18 cellular contexts compared by ENCODE assay signal in the genomic region with DNA sequence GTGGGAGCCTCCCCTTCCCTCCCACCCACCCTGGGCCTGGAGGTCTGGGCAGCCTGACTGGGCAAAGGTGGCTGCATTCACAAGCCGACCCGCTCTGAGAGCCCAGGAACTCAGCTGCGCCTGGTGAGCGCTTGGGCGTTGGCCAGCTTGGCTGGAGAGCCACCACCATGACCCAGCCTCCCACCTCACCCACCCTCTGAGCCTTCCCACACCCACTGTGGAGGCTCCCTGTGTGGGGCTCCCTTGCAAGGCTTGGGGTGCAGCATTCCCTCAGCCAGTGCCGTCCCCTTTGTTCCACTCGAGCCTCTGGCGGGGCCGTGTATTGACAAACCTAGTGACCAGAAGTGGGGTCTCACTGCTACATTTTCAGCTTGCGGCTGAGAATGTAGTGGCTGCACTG. TPM values are rescaled to one million over a fixed set of nuclear protein-coding genes. Genes with fewer than 3 reads are reported as not detected.
DNase-seq lines count a peak whose midpoint lies in the region; ATAC-seq, FAIRE-seq and TF ChIP-seq lines count a peak whose summit lies in the region.
"Had no signal": no experiment of that assay in that cellular context is flagged by ENCODE, and none has a peak within 500 bp of the region (broad histone marks: within the 10 kb centered on the region; RNA-seq: fewer than 3 reads in every experiment).

No MANE protein-coding gene starts in this region.

- TF ChIP-seq CTCF in osteoblast (IDR thresholded peaks at IDR 0.05; ENCODE audit: extremely low read depth, low read depth, low read length): no peak

- H2AFZ ChIP-seq in osteoblast (ENCODE audit: low read length): no peak overlapping the region

- H3K79me2 ChIP-seq in osteoblast (ENCODE audit: insufficient read depth, low read length): peaks cover 73% of the 10 kb centered on the region

- H3K9me3 ChIP-seq in osteoblast (ENCODE audit: low read depth, low read length): no peaks in the 10 kb centered on the region
- H3K9me3 ChIP-seq: BE2C had no signal

- no peak for ATAC-seq in GM18517 (IDR thresholded peaks at IDR 0.05; ENCODE audit: unreplicated experiment)
- ATAC-seq: CD8-positive, alpha-beta T cell had no signal

- peaks cover 10% of the 10 kb centered on the region for H3K4me1 ChIP-seq in osteoblast (ENCODE audit: insufficient read depth, low read length)
- H3K4me1 ChIP-seq: BE2C had no signal

- H3K27ac ChIP-seq in angular gyrus (ENCODE audit: low read depth, low read length): peak overlapping the region; percentile 77
- peak overlapping the region; percentile 72 for H3K27ac ChIP-seq in epithelial cell of prostate
- peak overlapping the region; percentile 90 for H3K27ac ChIP-seq in osteoblast (ENCODE audit: low read depth, low read length)

- DNase-seq in GM12892 (ENCODE audit: insufficient read length) (no peak), epithelial cell of prostate (ENCODE audit: low read depth, low spot score) (no peak), osteoblast (ENCODE audit: insufficient read length, low spot score, missing footprints) (peak; percentile 67), DMS53 (lab: John Stamatoyannopoulos, UW) (no peak), GDM1 (lab: John Stamatoyannopoulos, UW) (no peak)
- DNase-seq: BE2C; CD8-positive, alpha-beta T cell; DMS 273 treated with DMSO at 0.1 percent for 48 hours; NCI-H1417; NCI-H1930; NCI-H2171; NCI-H446 treated with DMSO at 0.1 percent for 48 hours; NCI-H774; SHP77 had no signal

- H3K27me3 ChIP-seq in osteoblast (ENCODE audit: insufficient read depth, low read length): no peaks in the 10 kb centered on the region
- H3K27me3 ChIP-seq: BE2C had no signal

- H4K20me1 ChIP-seq in osteoblast (ENCODE audit: insufficient read depth, low read length): peaks cover 59% of the 10 kb centered on the region

- H3K36me3 ChIP-seq in osteoblast (ENCODE audit: insufficient read depth, low read length): peaks cover 93% of the 10 kb centered on the region

- peak; percentile 14; the same call in 1 of the 2 replicates for TF ChIP-seq POLR2A in GM12892 (IDR thresholded peaks at IDR 0.05; ENCODE audit: low read depth, low read length)

- no peak overlapping the region for H3K4me3 ChIP-seq in osteoblast (ENCODE audit: insufficient read depth, low read length)

- H3K4me2 ChIP-seq in osteoblast (ENCODE audit: insufficient read depth, low read length): no peak overlapping the region

- FAIRE-seq in GM12892 (lab: Jason Lieb, UNC): no peak
- FAIRE-seq: GM18507, GM19239 had no signal

RNA-seq across cellular contexts. Expression of a gene that starts 15.0 kb away (rescaled TPM):
- polyA plus RNA-seq in GM12892 (2012; ENCODE audit: missing spikeins): 33.5 TPM
- total RNA-seq in osteoblast: 34.0 and 36.5 TPM in 2 replicates

RNA-seq across cellular contexts. Expression of a gene that starts 31.7 kb away (rescaled TPM):
- polyA plus RNA-seq in GM12892 (2012; ENCODE audit: missing spikeins): 67.1 TPM
- total RNA-seq in osteoblast: 89.6 and 102 TPM in 2 replicates

RNA-seq across cellular contexts. Expression of a gene that starts 32.0 kb away (rescaled TPM):
- 171 TPM for polyA plus RNA-seq in GM12892 (2012; ENCODE audit: missing spikeins)
- total RNA-seq in osteoblast: 105 and 107 TPM in 2 replicates
